Comparison of ENCODE assay signal across 21 cellular contexts in the genomic region with DNA sequence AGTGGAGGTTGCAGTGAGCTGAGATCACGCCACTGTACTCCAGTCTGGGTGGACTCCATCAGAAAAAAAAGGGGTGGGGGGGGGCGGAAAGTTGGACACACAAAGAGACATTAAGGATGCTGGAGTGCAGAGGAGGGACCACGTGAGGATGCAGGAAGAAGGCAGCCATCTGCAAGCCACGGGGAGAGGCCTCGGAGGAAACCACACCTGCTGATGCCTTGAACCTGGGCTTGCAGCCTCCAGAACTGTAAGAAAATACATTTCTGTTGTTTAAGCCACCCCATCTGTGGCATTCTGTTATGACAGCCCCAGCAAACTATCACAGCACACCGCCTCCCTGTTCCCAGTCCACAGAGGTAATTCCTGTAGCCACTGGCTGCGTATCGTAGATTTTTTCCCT.
"Had no signal": no experiment of that assay in that cellular context is flagged by ENCODE, and none has a peak within 500 bp of the region (broad histone marks: within the 10 kb centered on the region; RNA-seq: fewer than 3 reads in every experiment).

No MANE protein-coding gene starts in this region.

- H3K27ac Mint-ChIP-seq: memory B cell; mesothelial cell of epicardium; natural killer cell; stimulated activated memory B cell treated with anti-CD40 and anti-IgM and Interleukin-4, amounts not matched to agents 10 μg/mL and 1 μg/mL and 100 μg/mL, for 72 hours; stimulated activated naive CD8-positive, alpha-beta T cell treated with anti-CD3 and anti-CD28 coated beads, Interleukin-15, Interleukin-2, amounts not matched to agents 100 ng/mL and 50 ng/mL, for 24 hours had no signal

- H3K27me3 Mint-ChIP-seq: memory B cell; stimulated activated memory B cell treated with anti-CD40 and anti-IgM and Interleukin-4, amounts not matched to agents 10 μg/mL and 1 μg/mL and 100 μg/mL, for 72 hours; stimulated activated naive CD8-positive, alpha-beta T cell treated with anti-CD3 and anti-CD28 coated beads, Interleukin-15, Interleukin-2, amounts not matched to agents 100 ng/mL and 50 ng/mL, for 24 hours had no signal

- ATAC-seq: gastroesophageal sphincter; left cardiac atrium; lower lobe of right lung; natural killer cell; sciatic nerve; stimulated activated memory B cell treated with anti-CD40 and anti-IgM and Interleukin-4, amounts not matched to agents 10 μg/mL and 1 μg/mL and 100 μg/mL, for 72 hours had no signal

- H3K4me3 Mint-ChIP-seq: memory B cell; mesothelial cell of epicardium; natural killer cell; neural crest cell; stimulated activated memory B cell treated with anti-CD40 and anti-IgM and Interleukin-4, amounts not matched to agents 10 μg/mL and 1 μg/mL and 100 μg/mL, for 72 hours; stimulated activated naive CD8-positive, alpha-beta T cell treated with anti-CD3 and anti-CD28 coated beads, Interleukin-15, Interleukin-2, amounts not matched to agents 100 ng/mL and 50 ng/mL, for 24 hours had no signal

- H3K9me3 Mint-ChIP-seq: memory B cell; natural killer cell; stimulated activated memory B cell treated with anti-CD40 and anti-IgM and Interleukin-4, amounts not matched to agents 10 μg/mL and 1 μg/mL and 100 μg/mL, for 72 hours had no signal

- H3K36me3 Mint-ChIP-seq: natural killer cell had no signal

- DNase-seq: dermis blood vessel endothelial cell; esophagus squamous epithelium; foreskin fibroblast; glutamatergic neuron; kidney; left cardiac atrium; left ventricle myocardium inferior; lower lobe of right lung; natural killer cell; spleen; stimulated activated CD4-positive, alpha-beta T cell treated with anti-CD3 and anti-CD28 coated beads, Interleukin-15, amount 100 ng/mL, for 24 hours; stimulated activated CD4-positive, alpha-beta T cell treated with anti-CD3 and anti-CD28 coated beads, Interleukin-1b, Interleukin-23, amount 100 ng/mL, for 48 hours; stimulated activated CD4-positive, alpha-beta T cell treated with anti-CD3 and anti-CD28 coated beads, Interleukin-4, amount 100 ng/mL, for 24 hours; transverse colon had no signal
